ENCODE assay signal across 10 cellular contexts in genomic region chr19:45780146-45780447, GRCh38. TPM values are rescaled to one million over a fixed set of nuclear protein-coding genes. Genes with fewer than 3 reads are reported as not detected.
DNase-seq lines count a peak whose midpoint lies in the region; ATAC-seq and TF ChIP-seq lines count a peak whose summit lies in the region.
"Had no signal": no experiment of that assay in that cellular context is flagged by ENCODE, and none has a peak within 500 bp of the region (broad histone marks: within the 10 kb centered on the region; RNA-seq: fewer than 3 reads in every experiment).

No MANE protein-coding gene starts in this region.

- H2BK12ac ChIP-seq in mesenchymal stem cell (ENCODE audit: low read length in 2 of 2), result no peak overlapping the region

- 80% methylated on average over 4 of the region's 4 CpGs for WGBS in mesenchymal stem cell

- ATAC-seq in left ventricle myocardium superior (no peak), upper lobe of right lung (no peak)

- H3K27me3 ChIP-seq in cardiac muscle cell (no peaks in the 10 kb centered on the region), ascending aorta (no peaks in the 10 kb centered on the region), mesenchymal stem cell (ENCODE audit: control insufficient read depth in 1 of 2, insufficient read depth in 1 of 2, low read length in 2 of 2) (no peaks in the 10 kb centered on the region), upper lobe of right lung (no peaks in the 10 kb centered on the region)

- peaks cover 12% of the 10 kb centered on the region for H3K4me1 Mint-ChIP-seq in endothelial cell (ENCODE audit: unreplicated experiment)

- H3K27ac ChIP-seq in cardiac muscle cell (peak overlapping the region; percentile 4), ascending aorta (peak overlapping the region; percentile 93 to 94), mesenchymal stem cell (ENCODE audit: low read length, poor library complexity, severe bottlenecking) (no peak overlapping the region), upper lobe of right lung (no peak overlapping the region)

- H3K4ac ChIP-seq in mesenchymal stem cell (ENCODE audit: low read depth in 1 of 2, low read length in 2 of 2), result peak overlapping the region in 1 of 2 experiments; percentile 9

- peak overlapping the region; percentile 35 for H2AK5ac ChIP-seq in mesenchymal stem cell (ENCODE audit: low read length, severe bottlenecking)

- H3K27ac Mint-ChIP-seq in endothelial cell (ENCODE audit: unreplicated experiment), result no peak overlapping the region

- H3K4me1 ChIP-seq in cardiac muscle cell (ENCODE audit: low read depth), result peaks cover 43% of the 10 kb centered on the region
- peaks cover 11 to 37% of the 10 kb centered on the region in 2 donors for H3K4me1 ChIP-seq in ascending aorta
- H3K4me1 ChIP-seq in mesenchymal stem cell (ENCODE audit: control insufficient read depth, insufficient read depth, low read depth, low read length), result peaks cover 48% of the 10 kb centered on the region
- H3K4me1 ChIP-seq in upper lobe of right lung, result peaks cover 22% of the 10 kb centered on the region

- H2BK120ac ChIP-seq in mesenchymal stem cell (ENCODE audit: low read depth, low read length), result no peak overlapping the region

- no peaks in the 10 kb centered on the region for H3K9me3 Mint-ChIP-seq in endothelial cell (ENCODE audit: unreplicated experiment)

- no peak overlapping the region for H2BK5ac ChIP-seq in mesenchymal stem cell (ENCODE audit: low read depth, low read length, poor library complexity, severe bottlenecking)

- no peak overlapping the region for H4K91ac ChIP-seq in mesenchymal stem cell (ENCODE audit: low read length)

- H3K4me2 ChIP-seq in mesenchymal stem cell (ENCODE audit: low read length, poor library complexity, severe bottlenecking), result no peak overlapping the region

- H3K4me3 ChIP-seq in cardiac muscle cell (peak overlapping the region; percentile 1), ascending aorta (peak overlapping the region; percentile 71 to 94), mesenchymal stem cell (ENCODE audit: insufficient read depth in 1 of 2, low read depth in 1 of 2, low read length in 2 of 2) (peak overlapping the region in 1 of 2 experiments; percentile 88), upper lobe of right lung (peak overlapping the region; percentile 56)

- TF ChIP-seq CTCF in cardiac muscle cell (IDR thresholded peaks at IDR 0.05; ENCODE audit: low read depth, low read length), result no peak
- TF ChIP-seq CTCF in ascending aorta (IDR thresholded peaks at IDR 0.05), result no peak
- TF ChIP-seq CTCF in upper lobe of right lung (IDR thresholded peaks at IDR 0.05), result no peak
- TF ChIP-seq CTCF in endothelial cell (IDR thresholded peaks at IDR 0.05; ENCODE audit: unreplicated experiment), result no peak

- peaks cover 19% of the 10 kb centered on the region for H3K36me3 ChIP-seq in cardiac muscle cell
- peaks cover 29 to 35% of the 10 kb centered on the region in 2 donors for H3K36me3 ChIP-seq in ascending aorta
- peaks cover 41 to 53% of the 10 kb centered on the region in 2 experiments for H3K36me3 ChIP-seq in mesenchymal stem cell (ENCODE audit: control insufficient read depth in 1 of 2, insufficient read depth in 2 of 2, low read depth in 1 of 2, low read length in 2 of 2)
- peaks cover 15% of the 10 kb centered on the region for H3K36me3 ChIP-seq in upper lobe of right lung

- H3K9me3 ChIP-seq in cardiac muscle cell (ENCODE audit: low read depth) (no peaks in the 10 kb centered on the region), ascending aorta (no peaks in the 10 kb centered on the region), mesenchymal stem cell (ENCODE audit: control insufficient read depth, low read length) (no peaks in the 10 kb centered on the region), upper lobe of right lung (no peaks in the 10 kb centered on the region)

- peaks cover 20% of the 10 kb centered on the region for H3K36me3 Mint-ChIP-seq in endothelial cell (ENCODE audit: low read depth, unreplicated experiment)

- H3K79me1 ChIP-seq in mesenchymal stem cell (replicated peaks; ENCODE audit: low read length, poor library complexity, severe bottlenecking), result peaks cover 40% of the 10 kb centered on the region

- peak overlapping the region; percentile 83 for H3K9ac ChIP-seq in mesenchymal stem cell (ENCODE audit: low read length)

- no peak overlapping the region for H2AFZ ChIP-seq in mesenchymal stem cell (ENCODE audit: low read depth, low read length)

- no peak overlapping the region for H3K18ac ChIP-seq in mesenchymal stem cell (ENCODE audit: low read depth in 1 of 2, low read length in 2 of 2)

- DNase-seq in cardiac muscle cell (ENCODE audit: low read depth in 1 of 2, low spot score in 1 of 2), result no peak
- no peak for DNase-seq in left ventricle myocardium superior
- no peak for DNase-seq in ascending aorta (ENCODE audit: low spot score in 2 of 2)
- DNase-seq in mesenchymal stem cell, result no peak
- DNase-seq in upper lobe of right lung, result no peak
- DNase-seq in SHP77 treated with DMSO at 0.1 percent for 48 hours (lab: John Stamatoyannopoulos, UW), result no peak
- DNase-seq in endothelial cell (ENCODE audit: low spot score), result no peak
- no peak for DNase-seq in stimulated activated CD4-positive, alpha-beta T cell treated with anti-CD3 and anti-CD28 coated beads, Interleukin-4, amount 100 ng/mL, for 1 hour
- DNase-seq: NCI-H510A treated with DMSO at 0.1 percent for 48 hours had no signal

- intact Hi-C loops in left ventricle myocardium superior (cut with micrococcal nuclease), result no loop called here
- intact Hi-C loops in ascending aorta (cut with DNase I), result no loop called here
- intact Hi-C loops in upper lobe of right lung (cut with DNase I), result no loop called here

- H3K14ac ChIP-seq in mesenchymal stem cell (ENCODE audit: low read length in 2 of 2), result peak overlapping the region in 1 of 2 experiments; percentile 18

- H3K23ac ChIP-seq in mesenchymal stem cell (ENCODE audit: low read length in 2 of 2), result no peak overlapping the region

- H3K27me3 Mint-ChIP-seq in endothelial cell (ENCODE audit: unreplicated experiment), result peaks cover 21% of the 10 kb centered on the region

- H4K8ac ChIP-seq in mesenchymal stem cell (ENCODE audit: low read length), result no peak overlapping the region

- peak overlapping the region; percentile 68 for H2BK15ac ChIP-seq in mesenchymal stem cell (ENCODE audit: low read depth, poor library complexity, severe bottlenecking)

- H3K4me3 Mint-ChIP-seq in endothelial cell (ENCODE audit: unreplicated experiment), result no peak overlapping the region

RNA-seq across cellular contexts. Expression of gene DMPK, which starts 2.2 kb away (rescaled TPM):
- total RNA-seq in cardiac muscle cell (92.7 and 142 TPM in 2 replicates), left ventricle myocardium superior (275 TPM), ascending aorta (76.8 TPM), upper lobe of right lung (50.1 TPM), endothelial cell (ENCODE audit: unreplicated experiment) (80.3 TPM)
- polyA plus RNA-seq in cardiac muscle cell, result 94.9 and 98.7 TPM in 2 replicates
- polyA plus RNA-seq in mesenchymal stem cell (2013, experiment 1 of 2), result 54.2 TPM
- polyA plus RNA-seq in mesenchymal stem cell (2013, experiment 2 of 2), result 51.7 TPM

RNA-seq across cellular contexts. Expression of gene SIX5, which starts 11.0 kb away (rescaled TPM):
- total RNA-seq in cardiac muscle cell (78.8 and 88.2 TPM in 2 replicates), left ventricle myocardium superior (26.1 TPM), ascending aorta (39.2 TPM), upper lobe of right lung (15.5 TPM), endothelial cell (ENCODE audit: unreplicated experiment) (21.9 TPM)
- polyA plus RNA-seq in cardiac muscle cell, result 40.4 and 41.1 TPM in 2 replicates
- polyA plus RNA-seq in mesenchymal stem cell (2013, experiment 1 of 2), result 16.0 TPM
- polyA plus RNA-seq in mesenchymal stem cell (2013, experiment 2 of 2), result 14.5 TPM

RNA-seq across cellular contexts. Expression of gene DMWD, which starts 12.5 kb away (rescaled TPM):
- 65.1 and 112 TPM in 2 replicates for total RNA-seq in cardiac muscle cell
- polyA plus RNA-seq in cardiac muscle cell, result 138 and 163 TPM in 2 replicates
- 64.6 TPM for total RNA-seq in left ventricle myocardium superior
- 110 TPM for total RNA-seq in ascending aorta
- 35.9 TPM for polyA plus RNA-seq in mesenchymal stem cell (2013, experiment 1 of 2)
- 32.6 TPM for polyA plus RNA-seq in mesenchymal stem cell (2013, experiment 2 of 2)
- total RNA-seq in upper lobe of right lung, result 58.7 TPM
- 95.3 TPM for total RNA-seq in endothelial cell (ENCODE audit: unreplicated experiment)

RNA-seq across cellular contexts. Expression of gene RSPH6A, which starts 35.0 kb away (rescaled TPM):
- 0.07 and 0.27 TPM in 2 replicates for total RNA-seq in cardiac muscle cell
- 0.45 TPM in 1 of 2 replicates, not detected in the other for polyA plus RNA-seq in cardiac muscle cell
- not detected for total RNA-seq in left ventricle myocardium superior
- not detected for total RNA-seq in ascending aorta
- 0.01 TPM for polyA plus RNA-seq in mesenchymal stem cell (2013, experiment 1 of 2)
- polyA plus RNA-seq in mesenchymal stem cell (2013, experiment 2 of 2), result not detected
- 0.38 TPM for total RNA-seq in upper lobe of right lung
- total RNA-seq in endothelial cell (ENCODE audit: unreplicated experiment), result 0.28 TPM

RNA-seq across cellular contexts. Expression of gene MEIOSIN, which starts 46.9 kb away (rescaled TPM):
- total RNA-seq in cardiac muscle cell, result 0.11 and 0.33 TPM in 2 replicates
- 0.07 and 0.18 TPM in 2 replicates for polyA plus RNA-seq in cardiac muscle cell
- not detected for total RNA-seq in left ventricle myocardium superior
- not detected for total RNA-seq in ascending aorta
- polyA plus RNA-seq in mesenchymal stem cell (2013, experiment 1 of 2), result not detected
- polyA plus RNA-seq in mesenchymal stem cell (2013, experiment 2 of 2), result not detected
- not detected for total RNA-seq in upper lobe of right lung
- not detected for total RNA-seq in endothelial cell (ENCODE audit: unreplicated experiment)
- total RNA-seq: osteocyte had no signal

Comparison
In these comparisons a context has a peak if more than half of its experiments do, and no peak if none do; other contexts are left out.
1. H3K27ac ChIP-seq: peak in cardiac muscle cell (single experiment) and ascending aorta (2 of 2); none in mesenchymal stem cell (single experiment) and upper lobe of right lung (single experiment).